ENCODE assay signal across 28 cellular contexts in genomic region chr20:47456041-47456537, GRCh38. TPM values are rescaled to one million over a fixed set of nuclear protein-coding genes. Genes with fewer than 3 reads are reported as not detected.
DNase-seq lines count a peak whose midpoint lies in the region; TF ChIP-seq lines count a peak whose summit lies in the region.
"Had no signal": no experiment of that assay in that cellular context is flagged by ENCODE, and none has a peak within 500 bp of the region (broad histone marks: within the 10 kb centered on the region; RNA-seq: fewer than 3 reads in every experiment).

No MANE protein-coding gene starts in this region.

- POLR2A ChIA-PET in Caco-2 (lab: Charles Lee): interaction anchor here (0.6 to 4.6 kb wide), 8 partner anchors 9 to 165 kb away, joined by 3 to 81 read pairs (median 6); partner anchors contain the start of genes NCOA3 and ZMYND8

- H3K36me3 ChIP-seq in Caco-2 (ENCODE audit: control insufficient read depth, insufficient read depth, low read length) (no peaks in the 10 kb centered on the region), OCI-LY1 (ENCODE audit: insufficient read depth, low read length) (no peaks in the 10 kb centered on the region), endodermal cell (ENCODE audit: control insufficient read depth, insufficient read depth, low read length) (no peaks in the 10 kb centered on the region)

- TF ChIP-seq CTCF in Caco-2 (IDR thresholded peaks at IDR 0.05; ENCODE audit: insufficient read depth in 1 of 2, low read depth in 1 of 2, low read length in 1 of 2, severe bottlenecking in 1 of 2, unreplicated experiment in 1 of 2) (no peak), OCI-LY1 (IDR thresholded peaks at IDR 0.05; ENCODE audit: low read length) (no peak), endodermal cell (conservative IDR thresholded peaks at IDR 0.05) (no peak), nephron progenitor cell (IDR thresholded peaks at IDR 0.05) (no peak)

- H2AFZ ChIP-seq in OCI-LY1 (ENCODE audit: low read length): no peak overlapping the region
- H2AFZ ChIP-seq: GM23248 had no signal

- 95 to 97% methylated on average over 7 to 8 of the region's 8 CpGs for WGBS in endodermal cell (ENCODE audit: insufficient coverage in 1 of 2, insufficient read length in 1 of 2), 2 experiments

- H3K27me3 Mint-ChIP-seq in Caco-2 (ENCODE audit: insufficient read depth, unreplicated experiment) (no peaks in the 10 kb centered on the region), endodermal cell (ENCODE audit: insufficient read depth) (no peaks in the 10 kb centered on the region), nephron progenitor cell (ENCODE audit: low read depth, poor library complexity) (peaks cover 8% of the 10 kb centered on the region)

- H3K9me2 ChIP-seq in OCI-LY1 (ENCODE audit: low read depth, low read length): no peaks in the 10 kb centered on the region

- H3K4me3 Mint-ChIP-seq in Caco-2 (ENCODE audit: unreplicated experiment): no peak overlapping the region
- no peak overlapping the region for H3K4me3 Mint-ChIP-seq in endodermal cell
- H3K4me3 Mint-ChIP-seq in nephron progenitor cell: no peak overlapping the region
- H3K4me3 Mint-ChIP-seq: activated T-helper 1 cell treated with anti-CD3 and anti-CD28 coated beads, Interleukin-12 subunit alpha, Interleukin-12 subunit beta, Interleukin-2, Interleukin-4 antibody, amounts not matched to agents 30 ng/mL and 10 ng/mL and 1 ng/mL, durations not matched to agents 14 hours and 24 hours and 36 hours; dendritic cell treated with granulocyte-macrophage colony-stimulating factor and Interleukin-4, amounts not matched to agents 40 ng/mL and 50 ng/mL, for 4 days; HFFc6; nephron; WTC11 had no signal

- H3K9me3 ChIP-seq in Caco-2 (no peaks in the 10 kb centered on the region; the same call in 1 of the 2 replicates), OCI-LY1 (ENCODE audit: low read length) (no peaks in the 10 kb centered on the region), endodermal cell (ENCODE audit: control insufficient read depth, low read length) (no peaks in the 10 kb centered on the region)

- H3K36me3 Mint-ChIP-seq in Caco-2 (ENCODE audit: insufficient read depth, unreplicated experiment) (peaks cover 12% of the 10 kb centered on the region), endodermal cell (ENCODE audit: low read depth) (no peaks in the 10 kb centered on the region), nephron progenitor cell (ENCODE audit: low read depth) (no peaks in the 10 kb centered on the region)
- H3K36me3 Mint-ChIP-seq: WTC11 had no signal

- peaks cover 49% of the 10 kb centered on the region for H3K4me1 ChIP-seq in Caco-2
- peaks cover 64% of the 10 kb centered on the region for H3K4me1 ChIP-seq in OCI-LY1 (ENCODE audit: insufficient read depth, low read length, severe bottlenecking)
- H3K4me1 ChIP-seq in endodermal cell (ENCODE audit: control insufficient read depth, insufficient read depth, low read length): peaks cover 2% of the 10 kb centered on the region

- H4K20me1 ChIP-seq in OCI-LY1 (ENCODE audit: insufficient read depth, low read length): no peaks in the 10 kb centered on the region

- peak overlapping the region; percentile 2; the same call in 1 of the 2 replicates for H3K4me2 ChIP-seq in OCI-LY1 (ENCODE audit: low read length)
- H3K4me2 ChIP-seq: KMS-11 had no signal

- CTCF ChIA-PET in Caco-2 (lab: Charles Lee): interaction anchor here (0.5 to 2.1 kb wide), 10 partner anchors 8 to 704 kb away, joined by 3 to 33 read pairs (median 9); partner anchors contain the start of gene NCOA3

- intact Hi-C loops in Caco-2 (cut with micrococcal nuclease; ENCODE audit: unreplicated experiment): no loop called here

- no TSS peak for BruUV-seq in Caco-2 (replicated peaks; lab: Mats Ljungman, UMichigan)

- DNase-seq in Caco-2 (no peak), endodermal cell (no peak), nephron progenitor cell (no peak), DMS153 (lab: John Stamatoyannopoulos, UW) (no peak), NCI-H1417 treated with DMSO at 0.1 percent for 48 hours (lab: John Stamatoyannopoulos, UW) (no peak), iPS-NIHi11 (ENCODE audit: low spot score) (no peak), GF-D8 (lab: John Stamatoyannopoulos, UW) (no peak)
- DNase-seq: activated naive CD4-positive, alpha-beta T cell treated with anti-CD3 and anti-CD28 coated beads, Interleukin-2, amount 50 U/mL, for 16 hours; C1 segment of cervical spinal cord; central memory CD4-positive, alpha-beta T cell; COR-L47; DND-41; GM23248; HFFc6; left ventricle myocardium superior; NCI-H1436 treated with DMSO at 0.1 percent for 48 hours; NCI-H2107; NCI-H446; SIG-M5; stimulated activated CD4-positive, alpha-beta T cell treated with anti-CD3 and anti-CD28 coated beads, Interleukin-2, amount 100 ng/mL, for 24 hours; SW 1271; T1000 had no signal

- H3K27ac ChIP-seq in OCI-LY1 (ENCODE audit: low read depth, low read length, poor library complexity, severe bottlenecking): peak overlapping the region; percentile 99
- no peak overlapping the region for H3K27ac ChIP-seq in endodermal cell (ENCODE audit: low read depth, low read length)
- H3K27ac ChIP-seq: GM23248, KMS-11 had no signal

- H3K4me3 ChIP-seq in Caco-2 (ENCODE audit: low read depth, low read length): no peak overlapping the region
- H3K4me3 ChIP-seq in OCI-LY1 (ENCODE audit: low read depth, low read length, poor library complexity, severe bottlenecking): no peak overlapping the region
- H3K4me3 ChIP-seq in endodermal cell (ENCODE audit: low read length): no peak overlapping the region
- H3K4me3 ChIP-seq: GM23248 had no signal

- H3K79me2 ChIP-seq in OCI-LY1 (ENCODE audit: insufficient read depth, low read length): no peaks in the 10 kb centered on the region

- H3F3A ChIP-seq in OCI-LY1 (ENCODE audit: insufficient read depth, low read length): 0 out of 2 replicates have a peak, but pooled peaks cover 8% of the 10 kb centered on the region

- H3K27ac Mint-ChIP-seq in Caco-2 (ENCODE audit: unreplicated experiment): peak overlapping the region; percentile 94
- peak overlapping the region; percentile 23 for H3K27ac Mint-ChIP-seq in endodermal cell
- peak overlapping the region; percentile 10 for H3K27ac Mint-ChIP-seq in nephron progenitor cell
- H3K27ac Mint-ChIP-seq: activated T-helper 1 cell treated with anti-CD3 and anti-CD28 coated beads, Interleukin-12 subunit alpha, Interleukin-12 subunit beta, Interleukin-2, Interleukin-4 antibody, amounts not matched to agents 30 ng/mL and 10 ng/mL and 1 ng/mL, durations not matched to agents 14 hours and 24 hours and 36 hours; dendritic cell treated with granulocyte-macrophage colony-stimulating factor and Interleukin-4, amounts not matched to agents 40 ng/mL and 50 ng/mL, for 4 days; nephron; WTC11 had no signal

- peaks cover 23% of the 10 kb centered on the region for H3K9me3 Mint-ChIP-seq in Caco-2 (ENCODE audit: unreplicated experiment)
- no peaks in the 10 kb centered on the region for H3K9me3 Mint-ChIP-seq in endodermal cell
- no peaks in the 10 kb centered on the region for H3K9me3 Mint-ChIP-seq in nephron progenitor cell
- H3K9me3 Mint-ChIP-seq: activated T-helper 1 cell treated with anti-CD3 and anti-CD28 coated beads, Interleukin-12 subunit alpha, Interleukin-12 subunit beta, Interleukin-2, Interleukin-4 antibody, amounts not matched to agents 30 ng/mL and 10 ng/mL and 1 ng/mL, durations not matched to agents 14 hours and 24 hours and 36 hours; dendritic cell treated with granulocyte-macrophage colony-stimulating factor and Interleukin-4, amounts not matched to agents 40 ng/mL and 50 ng/mL, for 4 days; nephron; WTC11 had no signal

- H3K9ac ChIP-seq in OCI-LY1 (ENCODE audit: low read length) (peak overlapping the region; percentile 57), endodermal cell (ENCODE audit: extremely low read depth, low read length, poor library complexity, severe bottlenecking) (no peak overlapping the region)
- H3K9ac ChIP-seq: GM23248, KMS-11 had no signal

- peaks cover 52% of the 10 kb centered on the region for H3K4me1 Mint-ChIP-seq in Caco-2 (ENCODE audit: low read depth, unreplicated experiment)
- peaks cover 21% of the 10 kb centered on the region for H3K4me1 Mint-ChIP-seq in endodermal cell
- H3K4me1 Mint-ChIP-seq in nephron progenitor cell: no peaks in the 10 kb centered on the region
- H3K4me1 Mint-ChIP-seq: nephron, WTC11 had no signal

- H3K27me3 ChIP-seq in Caco-2 (replicated peaks; ENCODE audit: control insufficient read depth, insufficient read depth, low read length) (no peaks in the 10 kb centered on the region), OCI-LY1 (ENCODE audit: insufficient read depth, low read length) (no peaks in the 10 kb centered on the region), endodermal cell (ENCODE audit: control insufficient read depth, insufficient read depth, low read length, poor library complexity, severe bottlenecking) (no peaks in the 10 kb centered on the region)

RNA-seq across cellular contexts. Expression of gene NCOA3, which starts 45.6 kb away (rescaled TPM):
- total RNA-seq in Caco-2 (2022) (96.7 and 97.3 TPM in 2 replicates), endodermal cell (10 to 100 TPM; 38.6 TPM)
- 15.2 TPM for polyA plus RNA-seq in endodermal cell (2013, experiment 1 of 2)
- polyA plus RNA-seq in endodermal cell (2013, experiment 2 of 2): 14.4 TPM

Comparison
In these comparisons a context has a peak if more than half of its experiments do, and no peak if none do; other contexts are left out.
1. H3K27ac Mint-ChIP-seq: peak in every context shown above with its lines; median percentile 94 in Caco-2; 23 in endodermal cell; 10 in nephron progenitor cell.